Comparison of ENCODE assay signal across 11 cellular contexts in genomic region chr15:93035092-93035915, GRCh38. TPM values are rescaled to one million over a fixed set of nuclear protein-coding genes. Genes with fewer than 3 reads are reported as not detected.
A peak's percentile ranks its signal among the peaks of the same experiment; 100 is the strongest.
DNase-seq lines count a peak whose midpoint lies in the region; ATAC-seq lines count a peak whose summit lies in the region.
"Had no signal": no experiment of that assay in that cellular context is flagged by ENCODE, and none has a peak within 500 bp of the region (broad histone marks: within the 10 kb centered on the region; RNA-seq: fewer than 3 reads in every experiment).

No MANE protein-coding gene starts in this region.

- POLR2A ChIA-PET in activated CD8-positive, alpha-beta T cell treated with anti-CD3 and anti-CD28 coated beads, Interleukin-2, amount 10 ng/mL, durations not matched to agents 7 days and 5 days (lab: Charles Lee): no interaction called here

- peaks cover 7% of the 10 kb centered on the region for H3K4me1 Mint-ChIP-seq in activated CD8-positive, alpha-beta T cell treated with anti-CD3 and anti-CD28 coated beads, Interleukin-2, amount 10 ng/mL, durations not matched to agents 7 days and 5 days (ENCODE audit: low read depth)
- H3K4me1 Mint-ChIP-seq in stimulated activated memory B cell treated with anti-CD40 and anti-IgM and Interleukin-4, amounts not matched to agents 10 μg/mL and 1 μg/mL and 100 μg/mL, for 72 hours: peaks cover 25% of the 10 kb centered on the region

- H3K36me3 Mint-ChIP-seq in activated CD8-positive, alpha-beta T cell treated with anti-CD3 and anti-CD28 coated beads, Interleukin-2, amount 10 ng/mL, durations not matched to agents 7 days and 5 days (ENCODE audit: low read depth): no peaks in the 10 kb centered on the region
- no peaks in the 10 kb centered on the region for H3K36me3 Mint-ChIP-seq in stimulated activated memory B cell treated with anti-CD40 and anti-IgM and Interleukin-4, amounts not matched to agents 10 μg/mL and 1 μg/mL and 100 μg/mL, for 72 hours

- CTCF ChIA-PET in activated CD8-positive, alpha-beta T cell treated with anti-CD3 and anti-CD28 coated beads, Interleukin-2, amount 10 ng/mL, durations not matched to agents 7 days and 5 days (lab: Charles Lee): interaction anchor here (1.0 to 1.3 kb wide), 4 partner anchors 12 to 1084 kb away, joined by 3 to 5 read pairs (median 3); no protein-coding TSS in a partner anchor

- no peak for DNase-seq in activated CD8-positive, alpha-beta T cell treated with anti-CD3 and anti-CD28 coated beads, Interleukin-2, amount 10 ng/mL, durations not matched to agents 7 days and 5 days
- no peak for DNase-seq in stimulated activated CD4-positive, alpha-beta T cell treated with anti-CD3 and anti-CD28 coated beads, Interleukin-2, amount 100 ng/mL, for 48 hours
- no peak for DNase-seq in GOT3 (lab: John Stamatoyannopoulos, UW)
- no peak for DNase-seq in COR-L47 (lab: John Stamatoyannopoulos, UW)
- DNase-seq: brain microvascular endothelial cell, NCI-H2227 treated with DMSO at 0.1 percent for 48 hours had no signal

- no peak overlapping the region for H3K27ac Mint-ChIP-seq in activated CD8-positive, alpha-beta T cell treated with anti-CD3 and anti-CD28 coated beads, Interleukin-2, amount 10 ng/mL, durations not matched to agents 7 days and 5 days
- no peak overlapping the region for H3K27ac Mint-ChIP-seq in stimulated activated memory B cell treated with anti-CD40 and anti-IgM and Interleukin-4, amounts not matched to agents 10 μg/mL and 1 μg/mL and 100 μg/mL, for 72 hours
- H3K27ac Mint-ChIP-seq: activated T-cell treated with anti-CD3 and anti-CD28 coated beads, Interleukin-2, amount 50 U/mL, for 72 hours had no signal

- ATAC-seq in GM19397 (IDR thresholded peaks at IDR 0.05; ENCODE audit: unreplicated experiment) (peak; percentile 20), HG03045 (IDR thresholded peaks at IDR 0.05; ENCODE audit: unreplicated experiment) (peak; percentile 4)
- peak; percentile 11 for ATAC-seq in activated CD8-positive, alpha-beta T cell treated with anti-CD3 and anti-CD28 coated beads, Interleukin-2, amount 10 ng/mL, durations not matched to agents 7 days and 5 days
- ATAC-seq in stimulated activated memory B cell treated with anti-CD40 and anti-IgM and Interleukin-4, amounts not matched to agents 10 μg/mL and 1 μg/mL and 100 μg/mL, for 72 hours: peak; percentile 9

- no peak overlapping the region for H3K4me3 Mint-ChIP-seq in activated CD8-positive, alpha-beta T cell treated with anti-CD3 and anti-CD28 coated beads, Interleukin-2, amount 10 ng/mL, durations not matched to agents 7 days and 5 days
- H3K4me3 Mint-ChIP-seq in stimulated activated memory B cell treated with anti-CD40 and anti-IgM and Interleukin-4, amounts not matched to agents 10 μg/mL and 1 μg/mL and 100 μg/mL, for 72 hours: no peak overlapping the region

- no peaks in the 10 kb centered on the region for H3K9me3 Mint-ChIP-seq in activated CD8-positive, alpha-beta T cell treated with anti-CD3 and anti-CD28 coated beads, Interleukin-2, amount 10 ng/mL, durations not matched to agents 7 days and 5 days (ENCODE audit: insufficient read depth)
- H3K9me3 Mint-ChIP-seq in stimulated activated memory B cell treated with anti-CD40 and anti-IgM and Interleukin-4, amounts not matched to agents 10 μg/mL and 1 μg/mL and 100 μg/mL, for 72 hours: no peaks in the 10 kb centered on the region
- H3K9me3 Mint-ChIP-seq: activated T-cell treated with anti-CD3 and anti-CD28 coated beads, Interleukin-2, amount 50 U/mL, for 72 hours had no signal

- peaks cover 2% of the 10 kb centered on the region for H3K27me3 Mint-ChIP-seq in activated CD8-positive, alpha-beta T cell treated with anti-CD3 and anti-CD28 coated beads, Interleukin-2, amount 10 ng/mL, durations not matched to agents 7 days and 5 days (ENCODE audit: low read depth)
- peaks cover 38% of the 10 kb centered on the region for H3K27me3 Mint-ChIP-seq in stimulated activated memory B cell treated with anti-CD40 and anti-IgM and Interleukin-4, amounts not matched to agents 10 μg/mL and 1 μg/mL and 100 μg/mL, for 72 hours

RNA-seq across cellular contexts. Expression of gene RGMA, which starts 53.7 kb away (rescaled TPM):
- total RNA-seq in activated CD8-positive, alpha-beta T cell treated with anti-CD3 and anti-CD28 coated beads, Interleukin-2, amount 10 ng/mL, durations not matched to agents 7 days and 5 days: not detected
- total RNA-seq: RPMI7951 had no signal
